ENCODE assay signal across 9 cellular contexts in the genomic region with DNA sequence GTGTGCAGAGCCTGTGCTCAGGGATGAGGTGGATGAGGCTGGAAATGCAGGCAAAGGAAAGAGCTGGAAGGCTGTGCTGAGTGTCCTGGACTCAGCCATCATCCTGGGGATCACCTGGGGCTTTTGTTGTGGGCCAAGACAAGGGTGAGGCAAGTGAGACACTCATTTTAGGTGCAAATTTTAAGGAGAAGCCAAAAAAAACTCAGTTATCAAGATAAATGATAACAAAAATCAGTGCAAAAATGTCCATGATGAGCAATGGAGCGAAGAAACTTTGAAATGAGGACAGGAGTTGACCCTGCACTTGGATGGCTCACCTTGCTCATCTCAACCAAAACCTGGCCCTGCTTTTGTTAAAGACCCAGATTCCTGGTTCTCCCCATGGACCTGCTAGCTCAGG.
"Had no signal": no experiment of that assay in that cellular context is flagged by ENCODE, and none has a peak within 500 bp of the region (broad histone marks: within the 10 kb centered on the region; RNA-seq: fewer than 3 reads in every experiment).

No MANE protein-coding gene starts in this region.

- H3K4me1 ChIP-seq: HAP-1 had no signal

- H3K36me3 ChIP-seq: HAP-1 had no signal

- H3K4me3 ChIP-seq: GM23248, GM23338, HAP-1 had no signal

- H3K4me2 ChIP-seq: GM23338 had no signal

- H3K9me3 Mint-ChIP-seq: GM23338, H9 had no signal

- H3K27ac ChIP-seq: GM23248 had no signal

- H3K9me3 ChIP-seq: HAP-1 had no signal

- H3K9ac ChIP-seq: GM23248 had no signal

- ATAC-seq: GM23338, HCT116 had no signal

- H3K27ac Mint-ChIP-seq: GM23338, HFFc6 had no signal

- DNase-seq: GM23248, GOT3, H7, H9, HFFc6 had no signal

- FAIRE-seq: H54 had no signal

- H2AFZ ChIP-seq: GM23248, GM23338 had no signal

- H3K4me3 Mint-ChIP-seq: GM23338, H9, HFFc6 had no signal
